ENCODE assay signal across 11 cellular contexts in the genomic region with DNA sequence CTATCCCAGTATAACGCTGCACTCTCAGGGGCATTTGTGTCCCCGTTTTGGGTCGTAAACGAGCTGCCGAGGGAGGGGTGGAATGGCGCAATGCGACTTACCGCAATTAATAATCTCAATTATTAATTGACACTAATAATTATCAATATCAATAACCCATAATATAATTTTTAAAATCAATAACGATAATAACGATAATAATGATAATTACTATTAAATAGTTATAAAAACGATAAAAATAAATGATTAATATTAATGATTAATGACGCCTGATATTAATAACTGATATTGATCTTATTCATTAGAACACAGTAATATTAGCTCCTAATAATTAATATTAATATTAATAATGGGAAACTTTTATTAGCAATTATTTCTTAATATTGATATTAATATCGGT. TPM values are rescaled to one million over a fixed set of nuclear protein-coding genes. Genes with fewer than 3 reads are reported as not detected.
"Had no signal": no experiment of that assay in that cellular context is flagged by ENCODE, and none has a peak within 500 bp of the region (broad histone marks: within the 10 kb centered on the region; RNA-seq: fewer than 3 reads in every experiment).

No MANE protein-coding gene starts in this region.

RNA-seq across cellular contexts. Expression of a gene that starts 51.7 kb away (rescaled TPM):
- total RNA-seq: activated T-helper 2 cell treated with anti-CD3 and anti-CD28 coated beads, Interferon-gamma antibody, Interleukin-2, Interleukin-4, amounts not matched to agents 10 μg/mL and 5 μg/mL and 100 μg/mL, durations not matched to agents 14 hours and 24 hours and 36 hours; ascending aorta; bronchial epithelial cell; cardiac muscle cell had no signal
- polyA plus RNA-seq: adipose tissue had no signal

RNA-seq across cellular contexts. Expression of a gene that starts 55.4 kb away (rescaled TPM):
- total RNA-seq: activated CD4-positive, alpha-beta memory T cell treated with anti-CD3 and anti-CD28 coated beads, Interleukin-2, amount 10 ng/mL, durations not matched to agents 7 days and 5 days; activated CD4-positive, alpha-beta T cell treated with anti-CD3 and anti-CD28 coated beads for 36 hours; activated CD4-positive, alpha-beta T cell treated with anti-CD3 and anti-CD28 coated beads, Interleukin-2, amount 10 ng/mL, durations not matched to agents 7 days and 5 days; activated CD8-positive, alpha-beta memory T cell treated with anti-CD3 and anti-CD28 coated beads, Interleukin-2, amount 10 ng/mL, durations not matched to agents 7 days and 5 days; activated CD8-positive, alpha-beta T cell treated with anti-CD3 and anti-CD28 coated beads, Interleukin-2, amount 10 ng/mL, durations not matched to agents 7 days and 5 days; activated naive CD8-positive, alpha-beta T cell treated with anti-CD3 and anti-CD28 coated beads, Interleukin-2, amount 10 ng/mL, durations not matched to agents 7 days and 5 days; activated T-helper 2 cell treated with anti-CD3 and anti-CD28 coated beads, Interferon-gamma antibody, Interleukin-2, Interleukin-4, amounts not matched to agents 10 μg/mL and 5 μg/mL and 100 μg/mL, durations not matched to agents 14 hours and 24 hours and 36 hours; ascending aorta; bronchial epithelial cell had no signal
